ENCODE assay signal across 14 cellular contexts in the genomic region with DNA sequence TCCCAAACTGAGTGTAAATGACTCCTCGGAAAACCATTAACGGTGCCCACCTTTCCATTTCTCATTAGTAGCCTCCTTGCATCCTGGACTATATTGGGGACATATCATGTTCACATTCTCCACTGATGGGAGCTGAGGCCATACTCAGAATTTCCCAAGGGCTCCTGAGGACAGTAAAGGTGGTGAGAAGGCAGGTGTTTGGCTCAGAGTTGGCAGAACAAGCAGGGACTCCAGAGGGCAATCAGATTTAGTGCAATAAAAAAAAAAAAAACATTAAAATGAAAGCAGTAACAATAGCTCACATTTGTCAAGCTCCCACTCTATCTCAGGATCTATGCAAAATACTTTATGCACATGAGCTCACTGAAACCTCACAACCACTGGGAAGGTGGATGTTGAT.
"Had no signal": no experiment of that assay in that cellular context is flagged by ENCODE, and none has a peak within 500 bp of the region (broad histone marks: within the 10 kb centered on the region; RNA-seq: fewer than 3 reads in every experiment).

No MANE protein-coding gene starts in this region.

- H3K4me3 ChIP-seq: heart left ventricle, lower lobe of right lung, upper lobe of left lung had no signal

- H3K27me3 ChIP-seq: heart left ventricle, upper lobe of left lung had no signal

- H3K27ac ChIP-seq: lower lobe of right lung had no signal

- H3K9me3 ChIP-seq: heart left ventricle, lower lobe of right lung, upper lobe of left lung had no signal

- ATAC-seq: activated CD4-positive, CD25-positive, alpha-beta regulatory T cell treated with anti-CD3 and anti-CD28 coated beads, Interleukin-2, amount 50 U/mL, for 24 hours; activated T-helper 17 cell treated with anti-CD3 and anti-CD28 coated beads, Interleukin-2, amount 50 U/mL, for 72 hours; T-helper 17 cell had no signal

- H3K36me3 ChIP-seq: heart left ventricle, lower lobe of right lung, upper lobe of left lung had no signal

- DNase-seq: activated CD4-positive, alpha-beta T cell treated with anti-CD3 and anti-CD28 coated beads, Interleukin-2, amount 50 U/mL, for 4 hours; activated naive CD4-positive, alpha-beta T cell treated with Interleukin-2 at 50 U/mL for 16 hours; cerebellar nuclear complex; effector CD8-positive, alpha-beta T cell; foreskin melanocyte; stimulated activated CD4-positive, alpha-beta T cell treated with anti-CD3 and anti-CD28 coated beads, Interleukin-4, amount 100 ng/mL, for 1 hour; stimulated activated naive CD4-positive, alpha-beta T cell; T-helper 17 cell had no signal

- FAIRE-seq: endothelial cell of umbilical vein had no signal
